Comparison of ENCODE assay signal across 24 cellular contexts in genomic region chr10:85581357-85581756, GRCh38.
"Had no signal": no experiment of that assay in that cellular context is flagged by ENCODE, and none has a peak within 500 bp of the region (broad histone marks: within the 10 kb centered on the region; RNA-seq: fewer than 3 reads in every experiment).

No MANE protein-coding gene starts in this region.

- H3K4me1 ChIP-seq: neural progenitor cell, parathyroid adenoma, psoas muscle, right lobe of liver, sigmoid colon, stomach, testis, tibial artery, transverse colon, upper lobe of right lung, uterus had no signal

- H3K27ac ChIP-seq: neural progenitor cell, ovary, parathyroid adenoma, psoas muscle, right lobe of liver, sigmoid colon, stomach, testis, tibial artery, transverse colon, upper lobe of right lung, uterus had no signal

- ATAC-seq: naive thymus-derived CD4-positive, alpha-beta T cell; psoas muscle; stimulated activated effector memory CD8-positive, alpha-beta T cell treated with anti-CD3 and anti-CD28 coated beads, Interleukin-12 subunit alpha, Interleukin-12 subunit beta, amount 100 ng/mL, for 72 hours; stimulated activated naive B cell treated with anti-CD40 and anti-IgM and Interleukin-4, amounts not matched to agents 10 μg/mL and 1 μg/mL and 100 μg/mL, for 72 hours; upper lobe of right lung had no signal

- H3K9me3 ChIP-seq: ovary, psoas muscle, right lobe of liver, testis, transverse colon, upper lobe of right lung had no signal

- DNase-seq: naive thymus-derived CD4-positive, alpha-beta T cell; natural killer cell; occipital lobe; ovary; posterior cingulate gyrus; psoas muscle; right lobe of liver; sigmoid colon; small intestine; stimulated activated CD4-positive, alpha-beta T cell treated with anti-CD3 and anti-CD28 coated beads, Interleukin-15, amount 100 ng/mL, for 24 hours; stimulated activated CD4-positive, alpha-beta T cell treated with anti-CD3 and anti-CD28 coated beads, Interleukin-2, amount 100 ng/mL, for 24 hours; stimulated activated CD4-positive, alpha-beta T cell treated with anti-CD3 and anti-CD28 coated beads, Interleukin-2, amount 100 ng/mL, for 48 hours; stimulated activated CD4-positive, alpha-beta T cell treated with anti-CD3 and anti-CD28 coated beads, Interleukin-4, amount 100 ng/mL, for 24 hours; stimulated activated naive B cell treated with anti-CD40 and anti-IgM and Interleukin-4, amounts not matched to agents 10 μg/mL and 1 μg/mL and 100 μg/mL, for 72 hours; stimulated activated naive CD4-positive, alpha-beta T cell treated with Interleukin-2 at 50 U/mL for 16 hours; stomach; testis; tibial artery; transverse colon; upper lobe of right lung; uterus had no signal

- H3K36me3 ChIP-seq: neural progenitor cell, ovary, right lobe of liver, sigmoid colon, stomach, tibial artery, transverse colon, upper lobe of right lung, uterus had no signal

- H3K27me3 ChIP-seq: neural progenitor cell, ovary, right lobe of liver, sigmoid colon, stomach, testis, tibial artery, transverse colon, upper lobe of right lung, uterus had no signal

- H3K4me3 ChIP-seq: neural progenitor cell, ovary, psoas muscle, right lobe of liver, sigmoid colon, stomach, testis, tibial artery, transverse colon, upper lobe of right lung, uterus had no signal
